In the genomic region with DNA sequence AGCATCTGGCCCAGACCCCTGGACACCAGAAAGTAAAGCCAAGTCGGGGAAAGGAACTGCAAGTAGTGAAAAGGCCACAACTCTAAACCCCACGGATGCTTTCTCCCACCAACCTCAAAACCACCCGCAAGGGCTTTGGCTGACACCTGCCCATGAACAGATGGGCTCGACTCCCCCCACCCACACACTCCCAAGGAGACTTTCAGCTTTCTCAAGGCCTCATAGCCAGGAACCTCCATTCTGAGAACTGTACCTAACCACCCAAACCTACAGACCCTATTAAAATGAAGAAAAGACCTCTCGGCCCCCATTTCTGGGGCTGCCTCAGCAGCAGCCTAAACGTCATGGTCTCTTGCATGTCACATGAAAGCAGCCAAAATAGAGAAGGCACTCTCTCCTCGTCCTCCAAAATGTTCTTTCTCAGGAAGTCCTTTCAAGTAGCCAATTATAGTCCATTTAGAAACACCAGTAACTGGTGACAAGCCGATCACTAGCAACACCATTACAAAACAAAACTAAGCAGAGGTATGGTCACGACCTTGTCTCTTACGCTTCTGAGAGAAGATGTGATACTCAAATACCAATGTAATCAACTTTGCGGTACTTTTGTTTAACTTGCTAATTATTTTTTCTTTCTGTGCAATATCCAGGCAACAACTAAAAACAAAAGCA, we compare ENCODE assay signal across 9 cellular contexts. TPM values are rescaled to one million over a fixed set of nuclear protein-coding genes. Genes with fewer than 3 reads are reported as not detected.
DNase-seq lines count a peak whose midpoint lies in the region; ATAC-seq and TF ChIP-seq lines count a peak whose summit lies in the region.
"Had no signal": no experiment of that assay in that cellular context is flagged by ENCODE, and none has a peak within 500 bp of the region (broad histone marks: within the 10 kb centered on the region; RNA-seq: fewer than 3 reads in every experiment).

No MANE protein-coding gene starts in this region.

- H3K4me3 Mint-ChIP-seq in T-helper 2 cell treated with Interferon-gamma antibody and Interleukin-4, amounts not matched to agents 5 μg/mL and 100 μg/mL, for 36 hours: peak overlapping the region; percentile 80
- peak overlapping the region; percentile 82 for H3K4me3 Mint-ChIP-seq in stimulated activated memory B cell treated with anti-CD40 and anti-IgM and Interleukin-4, amounts not matched to agents 10 μg/mL and 1 μg/mL and 100 μg/mL, for 72 hours

- peak; percentile 76 for DNase-seq in GM10266 (ENCODE audit: extremely low spot score)
- DNase-seq in GM23248: peak; percentile 53
- peak; percentile 17 for DNase-seq in T-helper 2 cell treated with Interferon-gamma antibody and Interleukin-4, amounts not matched to agents 5 μg/mL and 100 μg/mL, for 36 hours (ENCODE audit: low spot score)
- no peak for DNase-seq in iPS-NIHi7 (ENCODE audit: extremely low spot score)
- no peak for DNase-seq in nucleus accumbens (lab: John Stamatoyannopoulos, UW)
- DNase-seq in NCI-H1436 treated with DMSO at 0.1 percent for 48 hours (lab: John Stamatoyannopoulos, UW): no peak

- no peaks in the 10 kb centered on the region for H3K9me3 Mint-ChIP-seq in T-helper 2 cell treated with Interferon-gamma antibody and Interleukin-4, amounts not matched to agents 5 μg/mL and 100 μg/mL, for 36 hours
- H3K9me3 Mint-ChIP-seq in stimulated activated memory B cell treated with anti-CD40 and anti-IgM and Interleukin-4, amounts not matched to agents 10 μg/mL and 1 μg/mL and 100 μg/mL, for 72 hours: no peaks in the 10 kb centered on the region

- H3K36me3 ChIP-seq in GM23248 (ENCODE audit: low read depth) (no peaks in the 10 kb centered on the region), gastroesophageal sphincter (no peaks in the 10 kb centered on the region)
- H3K36me3 ChIP-seq: SJCRH30 had no signal

- ATAC-seq in gastroesophageal sphincter: no peak
- peak; percentile 10 for ATAC-seq in stimulated activated memory B cell treated with anti-CD40 and anti-IgM and Interleukin-4, amounts not matched to agents 10 μg/mL and 1 μg/mL and 100 μg/mL, for 72 hours

- peak in 1 of 2 donors; percentile 13 for TF ChIP-seq POLR2A in gastroesophageal sphincter (IDR thresholded peaks at IDR 0.05)

- WGBS in GM23248 (ENCODE audit: low coverage in 1 of 2, low lambda C conversion rate in 2 of 2, missing lambda C conversion rate in 2 of 2), 2 experiments: 15 to 19% methylated on average over 11 of the region's 11 CpGs
- 2 to 20% methylated on average over 5 to 11 of the region's 11 CpGs for WGBS in gastroesophageal sphincter (ENCODE audit: low coverage in 1 of 2), 2 donors

- TF ChIP-seq EP300 in gastroesophageal sphincter (IDR thresholded peaks at IDR 0.05): no peak

- in situ Hi-C loops in GM23248 (cut with MboI): no loop called here

- no peaks in the 10 kb centered on the region for H4K20me1 ChIP-seq in GM23248 (ENCODE audit: insufficient read depth)

- H3K79me2 ChIP-seq in GM23248 (ENCODE audit: insufficient read depth): peaks cover 77% of the 10 kb centered on the region

- no peaks in the 10 kb centered on the region for H3K27me3 Mint-ChIP-seq in T-helper 2 cell treated with Interferon-gamma antibody and Interleukin-4, amounts not matched to agents 5 μg/mL and 100 μg/mL, for 36 hours (ENCODE audit: low read depth)
- H3K27me3 Mint-ChIP-seq in stimulated activated memory B cell treated with anti-CD40 and anti-IgM and Interleukin-4, amounts not matched to agents 10 μg/mL and 1 μg/mL and 100 μg/mL, for 72 hours: no peaks in the 10 kb centered on the region

- H3K4me1 ChIP-seq in GM23248 (ENCODE audit: insufficient read depth) (peaks cover 60% of the 10 kb centered on the region), gastroesophageal sphincter (peaks cover 19 to 81% (median 55%) of the 10 kb centered on the region in 3 donors)

- H3K36me3 Mint-ChIP-seq in T-helper 2 cell treated with Interferon-gamma antibody and Interleukin-4, amounts not matched to agents 5 μg/mL and 100 μg/mL, for 36 hours (ENCODE audit: low read depth): peaks cover 14% of the 10 kb centered on the region
- H3K36me3 Mint-ChIP-seq in stimulated activated memory B cell treated with anti-CD40 and anti-IgM and Interleukin-4, amounts not matched to agents 10 μg/mL and 1 μg/mL and 100 μg/mL, for 72 hours: peaks cover 9% of the 10 kb centered on the region

- peak overlapping the region; percentile 99 for H3K4me2 ChIP-seq in GM23248 (ENCODE audit: unreplicated experiment)

- H3K4me1 Mint-ChIP-seq in T-helper 2 cell treated with Interferon-gamma antibody and Interleukin-4, amounts not matched to agents 5 μg/mL and 100 μg/mL, for 36 hours (ENCODE audit: low read depth): peaks cover 78% of the 10 kb centered on the region
- peaks cover 87% of the 10 kb centered on the region for H3K4me1 Mint-ChIP-seq in stimulated activated memory B cell treated with anti-CD40 and anti-IgM and Interleukin-4, amounts not matched to agents 10 μg/mL and 1 μg/mL and 100 μg/mL, for 72 hours

- H3K9me2 ChIP-seq in GM23248 (ENCODE audit: insufficient read depth): no peaks in the 10 kb centered on the region

- H3K4me3 ChIP-seq in GM23248: peak overlapping the region; percentile 98
- H3K4me3 ChIP-seq in gastroesophageal sphincter: peak overlapping the region in 1 of 2 donors; percentile 95
- H3K4me3 ChIP-seq: SJCRH30 had no signal

- no peak overlapping the region for H2AFZ ChIP-seq in GM23248

- H3K9ac ChIP-seq in GM23248: peak overlapping the region; percentile 99

- TF ChIP-seq CTCF in GM10266 (IDR thresholded peaks at IDR 0.05; ENCODE audit: control insufficient read depth, insufficient read depth, low read depth, missing control alignments): no peak
- no peak for TF ChIP-seq CTCF in gastroesophageal sphincter (IDR thresholded peaks at IDR 0.05)

- H3K27me3 ChIP-seq in GM23248 (replicated peaks; ENCODE audit: insufficient read depth) (no peaks in the 10 kb centered on the region), gastroesophageal sphincter (no peaks in the 10 kb centered on the region)
- H3K27me3 ChIP-seq: SJCRH30 had no signal

- H3K27ac Mint-ChIP-seq in T-helper 2 cell treated with Interferon-gamma antibody and Interleukin-4, amounts not matched to agents 5 μg/mL and 100 μg/mL, for 36 hours: peak overlapping the region; percentile 83
- H3K27ac Mint-ChIP-seq in stimulated activated memory B cell treated with anti-CD40 and anti-IgM and Interleukin-4, amounts not matched to agents 10 μg/mL and 1 μg/mL and 100 μg/mL, for 72 hours: peak overlapping the region; percentile 93

- H3K9me3 ChIP-seq in GM23248 (ENCODE audit: low read depth): no peaks in the 10 kb centered on the region
- no peaks in the 10 kb centered on the region for H3K9me3 ChIP-seq in gastroesophageal sphincter
- H3K9me3 ChIP-seq: SJCRH30 had no signal

- H3K27ac ChIP-seq in GM23248: peak overlapping the region; percentile 99
- peak overlapping the region; percentile 74 to 97 (median 92) for H3K27ac ChIP-seq in gastroesophageal sphincter
- H3K27ac ChIP-seq: SJCRH30 had no signal

- peaks cover 72% of the 10 kb centered on the region for H3F3A ChIP-seq in GM23248 (ENCODE audit: insufficient read depth)

RNA-seq across cellular contexts. Expression of a gene that starts 2.9 kb away (rescaled TPM):
- 70.8 and 74.3 TPM in 2 replicates for total RNA-seq in GM23248 (2014; rRNA removed; shearing (Covaris generic))
- polyA plus RNA-seq in GM23248 (2016; fragmentation: Nextera tagmentation; extraction: Ambion mirVana): 139 and 140 TPM in 2 replicates
- 10 to 100 TPM; 22.9 to 43.3 (median 31.0) TPM for total RNA-seq in gastroesophageal sphincter

Comparison
In these comparisons a context has a peak if more than half of its experiments do, and no peak if none do; other contexts are left out.
1. DNase-seq: peak in GM10266 (single experiment), GM23248 (single experiment) and T-helper 2 cell treated with Interferon-gamma antibody and Interleukin-4, amounts not matched to agents 5 μg/mL and 100 μg/mL, for 36 hours (single experiment); none in iPS-NIHi7 (single experiment), nucleus accumbens (0 of 56) and NCI-H1436 treated with DMSO at 0.1 percent for 48 hours (single experiment).